ENCODE assay signal across 17 cellular contexts in genomic region chr22:49599691-49600451, GRCh38.
A peak's percentile ranks its signal among the peaks of the same experiment; 100 is the strongest.
DNase-seq lines count a peak whose midpoint lies in the region; ATAC-seq, FAIRE-seq and TF ChIP-seq lines count a peak whose summit lies in the region.
"Had no signal": no experiment of that assay in that cellular context is flagged by ENCODE, and none has a peak within 500 bp of the region (broad histone marks: within the 10 kb centered on the region; RNA-seq: fewer than 3 reads in every experiment).

No MANE protein-coding gene starts in this region.

- no peaks in the 10 kb centered on the region for H3K23me2 ChIP-seq in H9 (ENCODE audit: insufficient read length, low read depth, low read length, poor library complexity, severe bottlenecking)

- peak overlapping the region; percentile 44 for H3K27ac Mint-ChIP-seq in activated CD8-positive, alpha-beta T cell treated with anti-CD3 and anti-CD28 coated beads, Interleukin-2, amount 10 ng/mL, durations not matched to agents 7 days and 5 days
- H3K27ac Mint-ChIP-seq in activated CD8-positive, alpha-beta T cell treated with anti-CD3 and anti-CD28 coated beads for 36 hours: no peak overlapping the region
- H3K27ac Mint-ChIP-seq in H9: peak overlapping the region in 2 of 3 experiments; percentile 67 to 81; a peak in 2 of 7 replicates
- no peak overlapping the region for H3K27ac Mint-ChIP-seq in activated T-helper 1 cell treated with anti-CD3 and anti-CD28 coated beads, Interleukin-12 subunit alpha, Interleukin-12 subunit beta, Interleukin-2, Interleukin-4 antibody, amounts not matched to agents 30 ng/mL and 10 ng/mL and 1 ng/mL, durations not matched to agents 14 hours and 24 hours and 36 hours
- H3K27ac Mint-ChIP-seq: B cell had no signal

- no peak for ATAC-seq in activated CD8-positive, alpha-beta T cell treated with anti-CD3 and anti-CD28 coated beads, Interleukin-2, amount 10 ng/mL, durations not matched to agents 7 days and 5 days
- no peak for ATAC-seq in activated CD8-positive, alpha-beta T cell treated with anti-CD3 and anti-CD28 coated beads for 36 hours
- ATAC-seq in K562: no peak
- no peak for ATAC-seq in GM21723 (IDR thresholded peaks at IDR 0.05; ENCODE audit: unreplicated experiment)

- no peak for FAIRE-seq in K562 (lab: Jason Lieb, UNC)
- FAIRE-seq: H54 had no signal

- no peak overlapping the region for H2AK5ac ChIP-seq in H9 (ENCODE audit: insufficient read length, low read length)

- intact Hi-C loops in activated CD8-positive, alpha-beta T cell treated with anti-CD3 and anti-CD28 coated beads for 36 hours (cut with micrococcal nuclease): no loop called here
- intact Hi-C loops in K562 (cut with micrococcal nuclease): no loop called here
- intact Hi-C loops in activated T-helper 1 cell treated with anti-CD3 and anti-CD28 coated beads, Interleukin-12 subunit alpha, Interleukin-12 subunit beta, Interleukin-2, Interleukin-4 antibody, amounts not matched to agents 30 ng/mL and 10 ng/mL and 1 ng/mL, durations not matched to agents 14 hours and 24 hours and 36 hours (cut with micrococcal nuclease): no loop called here

- H3K27ac ChIP-seq in H9 (ENCODE audit: insufficient read length, low read depth, low read length) (no peak overlapping the region), K562 (ENCODE audit: extremely low read depth, low read depth, low read length) (no peak overlapping the region), osteoblast (ENCODE audit: low read depth, low read length) (no peak overlapping the region)
- H3K27ac ChIP-seq: PC-9, SJCRH30 had no signal

- H3K27me3 Mint-ChIP-seq in activated CD8-positive, alpha-beta T cell treated with anti-CD3 and anti-CD28 coated beads, Interleukin-2, amount 10 ng/mL, durations not matched to agents 7 days and 5 days (ENCODE audit: low read depth): no peaks in the 10 kb centered on the region
- no peaks in the 10 kb centered on the region for H3K27me3 Mint-ChIP-seq in activated CD8-positive, alpha-beta T cell treated with anti-CD3 and anti-CD28 coated beads for 36 hours
- H3K27me3 Mint-ChIP-seq in H9 (ENCODE audit: low read depth): peaks cover 5% of the 10 kb centered on the region
- H3K27me3 Mint-ChIP-seq in activated T-helper 1 cell treated with anti-CD3 and anti-CD28 coated beads, Interleukin-12 subunit alpha, Interleukin-12 subunit beta, Interleukin-2, Interleukin-4 antibody, amounts not matched to agents 30 ng/mL and 10 ng/mL and 1 ng/mL, durations not matched to agents 14 hours and 24 hours and 36 hours (ENCODE audit: insufficient read depth): no peaks in the 10 kb centered on the region
- H3K27me3 Mint-ChIP-seq: B cell had no signal

- peaks cover 15% of the 10 kb centered on the region for H3K4me1 Mint-ChIP-seq in activated CD8-positive, alpha-beta T cell treated with anti-CD3 and anti-CD28 coated beads, Interleukin-2, amount 10 ng/mL, durations not matched to agents 7 days and 5 days (ENCODE audit: low read depth)
- peaks cover 9% of the 10 kb centered on the region for H3K4me1 Mint-ChIP-seq in activated CD8-positive, alpha-beta T cell treated with anti-CD3 and anti-CD28 coated beads for 36 hours (ENCODE audit: low read depth)
- no peaks in the 10 kb centered on the region for H3K4me1 Mint-ChIP-seq in H9
- H3K4me1 Mint-ChIP-seq in activated T-helper 1 cell treated with anti-CD3 and anti-CD28 coated beads, Interleukin-12 subunit alpha, Interleukin-12 subunit beta, Interleukin-2, Interleukin-4 antibody, amounts not matched to agents 30 ng/mL and 10 ng/mL and 1 ng/mL, durations not matched to agents 14 hours and 24 hours and 36 hours (ENCODE audit: low read depth): no peaks in the 10 kb centered on the region
- H3K4me1 Mint-ChIP-seq: B cell had no signal

- in situ Hi-C loops in K562 (cut with MboI): no loop called here

- H2BK120ac ChIP-seq in H9 (ENCODE audit: low read depth, low read length, poor library complexity, severe bottlenecking): no peak overlapping the region

- H4K8ac ChIP-seq in H9 (replicated peaks; ENCODE audit: insufficient read length, low read depth, low read length): no peak overlapping the region

- no peak overlapping the region for H3T11ph ChIP-seq in H9 (ENCODE audit: low read length)

- H2BK5ac ChIP-seq in H9 (ENCODE audit: insufficient read length, low read length): no peak overlapping the region

- no peak overlapping the region for H3K4ac ChIP-seq in H9 (ENCODE audit: low read depth, low read length)

- peaks cover 6% of the 10 kb centered on the region for H3K36me3 Mint-ChIP-seq in activated CD8-positive, alpha-beta T cell treated with anti-CD3 and anti-CD28 coated beads, Interleukin-2, amount 10 ng/mL, durations not matched to agents 7 days and 5 days (ENCODE audit: low read depth)
- peaks cover 13% of the 10 kb centered on the region for H3K36me3 Mint-ChIP-seq in activated CD8-positive, alpha-beta T cell treated with anti-CD3 and anti-CD28 coated beads for 36 hours (ENCODE audit: low read depth)
- peaks cover 1 to 10% (median 8%) of the 10 kb centered on the region in 3 experiments; a peak in 5 of 7 replicates for H3K36me3 Mint-ChIP-seq in H9 (ENCODE audit: insufficient read depth in 1 of 3, low read depth in 3 of 3)
- H3K36me3 Mint-ChIP-seq in activated T-helper 1 cell treated with anti-CD3 and anti-CD28 coated beads, Interleukin-12 subunit alpha, Interleukin-12 subunit beta, Interleukin-2, Interleukin-4 antibody, amounts not matched to agents 30 ng/mL and 10 ng/mL and 1 ng/mL, durations not matched to agents 14 hours and 24 hours and 36 hours (ENCODE audit: low read depth): no peaks in the 10 kb centered on the region

- WGBS in H9 (ENCODE audit: extremely low coverage, insufficient read length, low lambda C conversion rate): no CpG with 5 or more reads among the region's 25 CpGs
- WGBS in K562 (ENCODE audit: insufficient coverage, low coverage, missing lambda C conversion rate): 91% methylated on average over 16 of the region's 25 CpGs

- CTCF ChIA-PET in activated CD8-positive, alpha-beta T cell treated with anti-CD3 and anti-CD28 coated beads, Interleukin-2, amount 10 ng/mL, durations not matched to agents 7 days and 5 days (lab: Charles Lee): no interaction called here
- CTCF ChIA-PET in activated CD8-positive, alpha-beta T cell treated with anti-CD3 and anti-CD28 coated beads for 36 hours (lab: Charles Lee): no interaction called here
- CTCF ChIA-PET in K562 (lab: Yijun Ruan, JAX; ENCODE audit: low intra/inter-chr PET ratio): no interaction called here

- H2BK12ac ChIP-seq in H9 (ENCODE audit: insufficient read length, low read depth, low read length): no peak overlapping the region

- H3K4me2 ChIP-seq in H9 (ENCODE audit: insufficient read depth, insufficient read length, low read length) (no peak overlapping the region), K562 (ENCODE audit: insufficient read depth, low read length) (no peak overlapping the region), osteoblast (ENCODE audit: insufficient read depth, low read length) (no peak overlapping the region)
- H3K4me2 ChIP-seq: PC-9 had no signal

- H3K9me1 ChIP-seq in K562 (ENCODE audit: control insufficient read depth, insufficient read depth, low read length): no peaks in the 10 kb centered on the region

- peaks cover 48% of the 10 kb centered on the region for H3K36me3 ChIP-seq in K562 (ENCODE audit: control insufficient read depth, insufficient read depth, low read length)
- H3K36me3 ChIP-seq in osteoblast (ENCODE audit: insufficient read depth, low read length): no peaks in the 10 kb centered on the region
- H3K36me3 ChIP-seq: SJCRH30 had no signal

- no peak overlapping the region for H2AFZ ChIP-seq in H9 (ENCODE audit: low read length)
- H2AFZ ChIP-seq in K562 (ENCODE audit: low read depth, low read length): no peak overlapping the region
- H2AFZ ChIP-seq in osteoblast (ENCODE audit: low read length): no peak overlapping the region
- H2AFZ ChIP-seq: PC-9 had no signal

- H3K79me1 ChIP-seq in H9 (ENCODE audit: insufficient read depth, low read depth, low read length, poor library complexity, severe bottlenecking): no peaks in the 10 kb centered on the region

- peaks cover 11% of the 10 kb centered on the region for H3K9me3 Mint-ChIP-seq in activated CD8-positive, alpha-beta T cell treated with anti-CD3 and anti-CD28 coated beads, Interleukin-2, amount 10 ng/mL, durations not matched to agents 7 days and 5 days (ENCODE audit: insufficient read depth)
- H3K9me3 Mint-ChIP-seq in activated CD8-positive, alpha-beta T cell treated with anti-CD3 and anti-CD28 coated beads for 36 hours: peaks cover 6% of the 10 kb centered on the region
- peaks cover 14 to 15% of the 10 kb centered on the region in 2 experiments for H3K9me3 Mint-ChIP-seq in H9
- H3K9me3 Mint-ChIP-seq in activated T-helper 1 cell treated with anti-CD3 and anti-CD28 coated beads, Interleukin-12 subunit alpha, Interleukin-12 subunit beta, Interleukin-2, Interleukin-4 antibody, amounts not matched to agents 30 ng/mL and 10 ng/mL and 1 ng/mL, durations not matched to agents 14 hours and 24 hours and 36 hours: peaks cover 11% of the 10 kb centered on the region

- H4K20me1 ChIP-seq in H9 (ENCODE audit: control insufficient read depth, insufficient read depth, insufficient read length) (no peaks in the 10 kb centered on the region), K562 (replicated peaks; ENCODE audit: control insufficient read depth, insufficient read depth, low read length) (peaks cover 16% of the 10 kb centered on the region; the same call in 1 of the 2 replicates), osteoblast (ENCODE audit: insufficient read depth, low read length) (no peaks in the 10 kb centered on the region)

- BruUV-seq in K562 (replicated peaks; lab: Mats Ljungman, UMichigan): no TSS peak

- no peak for TF ChIP-seq POLR2A in K562 (conservative IDR thresholded peaks at IDR 0.05)

- no peak overlapping the region for H3K4me3 ChIP-seq in K562
- no peak overlapping the region for H3K4me3 ChIP-seq in osteoblast (ENCODE audit: insufficient read depth, low read length)
- H3K4me3 ChIP-seq: PC-9, SJCRH30 had no signal

- H3K4me1 ChIP-seq in H9 (ENCODE audit: insufficient read depth, low read length) (no peaks in the 10 kb centered on the region), K562 (replicated peaks in 1 of 2; ENCODE audit: control insufficient read depth in 2 of 2, insufficient read depth in 2 of 2, low read length in 2 of 2) (peaks cover 0 to 14% of the 10 kb centered on the region in 2 experiments; a peak in 2 of 5 replicates), osteoblast (ENCODE audit: insufficient read depth, low read length) (no peaks in the 10 kb centered on the region)
- H3K4me1 ChIP-seq: SJCRH30 had no signal

- no peak overlapping the region for H2BK15ac ChIP-seq in H9 (ENCODE audit: low read depth, low read length)

- no peak overlapping the region for H4K91ac ChIP-seq in H9 (ENCODE audit: insufficient read length, low read depth, low read length)

- no peak overlapping the region for H3K56ac ChIP-seq in H9 (ENCODE audit: insufficient read length, low read depth, low read length)

- no peak overlapping the region; the same call in 1 of the 2 replicates for H3K14ac ChIP-seq in H9 (ENCODE audit: insufficient read depth, low read length)

- no peak overlapping the region for H3K4me3 Mint-ChIP-seq in activated CD8-positive, alpha-beta T cell treated with anti-CD3 and anti-CD28 coated beads, Interleukin-2, amount 10 ng/mL, durations not matched to agents 7 days and 5 days
- no peak overlapping the region for H3K4me3 Mint-ChIP-seq in activated CD8-positive, alpha-beta T cell treated with anti-CD3 and anti-CD28 coated beads for 36 hours
- H3K4me3 Mint-ChIP-seq in H9: no peak overlapping the region
- no peak overlapping the region for H3K4me3 Mint-ChIP-seq in activated T-helper 1 cell treated with anti-CD3 and anti-CD28 coated beads, Interleukin-12 subunit alpha, Interleukin-12 subunit beta, Interleukin-2, Interleukin-4 antibody, amounts not matched to agents 30 ng/mL and 10 ng/mL and 1 ng/mL, durations not matched to agents 14 hours and 24 hours and 36 hours
- H3K4me3 Mint-ChIP-seq: B cell had no signal

- TF ChIP-seq EP300 in K562 (IDR thresholded peaks at IDR 0.05; ENCODE audit: low read length): no peak

- no peaks in the 10 kb centered on the region for H3K79me2 ChIP-seq in H9 (ENCODE audit: insufficient read depth, low read length)
- H3K79me2 ChIP-seq in K562 (ENCODE audit: control insufficient read depth, insufficient read depth, low read length): peaks cover 74% of the 10 kb centered on the region
- no peaks in the 10 kb centered on the region for H3K79me2 ChIP-seq in osteoblast (ENCODE audit: insufficient read depth, low read length)

- no peak overlapping the region for H3K18ac ChIP-seq in H9 (ENCODE audit: insufficient read length, low read depth, low read length)

- no peak overlapping the region for H2BK20ac ChIP-seq in H9 (ENCODE audit: low read depth, low read length, poor library complexity, severe bottlenecking)

- TF ChIP-seq CTCF in activated CD8-positive, alpha-beta T cell treated with anti-CD3 and anti-CD28 coated beads for 36 hours (IDR thresholded peaks at IDR 0.05): no peak
- no peak for TF ChIP-seq CTCF in H9 (conservative IDR thresholded peaks at IDR 0.05)
- no peak for TF ChIP-seq CTCF in K562 (IDR thresholded peaks at IDR 0.05 in 2 of 3, conservative IDR thresholded peaks at IDR 0.05 in 1 of 3; ENCODE audit: insufficient read depth in 2 of 3, low read depth in 1 of 3, low read length in 3 of 3)
- no peak for TF ChIP-seq CTCF in osteoblast (IDR thresholded peaks at IDR 0.05; ENCODE audit: extremely low read depth, low read depth, low read length)

- POLR2A ChIA-PET in activated CD8-positive, alpha-beta T cell treated with anti-CD3 and anti-CD28 coated beads, Interleukin-2, amount 10 ng/mL, durations not matched to agents 7 days and 5 days (lab: Charles Lee): no interaction called here
- POLR2A ChIA-PET in activated CD8-positive, alpha-beta T cell treated with anti-CD3 and anti-CD28 coated beads for 36 hours (lab: Charles Lee): no interaction called here
- POLR2A ChIA-PET in K562 (lab: Yijun Ruan, JAX): no interaction called here

- H3K9ac ChIP-seq in H9 (ENCODE audit: extremely low read depth, insufficient read length, low read length) (no peak overlapping the region), K562 (ENCODE audit: insufficient read depth in 1 of 2, low read depth in 2 of 2, low read length in 2 of 2) (no peak overlapping the region)

- no peak overlapping the region for H3K23ac ChIP-seq in H9 (ENCODE audit: insufficient read length, low read depth, low read length)

- H3K27me3 ChIP-seq in H9 (ENCODE audit: insufficient read depth, low read length) (no peaks in the 10 kb centered on the region), K562 (ENCODE audit: control insufficient read depth in 2 of 2, insufficient read depth in 2 of 2, low read length in 2 of 2) (no peaks in the 10 kb centered on the region), osteoblast (ENCODE audit: insufficient read depth, low read length) (no peaks in the 10 kb centered on the region)

- H3K9me3 ChIP-seq in H9 (ENCODE audit: control insufficient read depth, low read depth, low read length) (no peaks in the 10 kb centered on the region), K562 (replicated peaks; ENCODE audit: control insufficient read depth, insufficient read depth, low read depth, low read length) (no peaks in the 10 kb centered on the region; the same call in 1 of the 2 replicates), osteoblast (ENCODE audit: low read depth, low read length) (peaks cover 5% of the 10 kb centered on the region)

- DNase-seq in activated CD8-positive, alpha-beta T cell treated with anti-CD3 and anti-CD28 coated beads, Interleukin-2, amount 10 ng/mL, durations not matched to agents 7 days and 5 days: no peak
- DNase-seq in activated CD8-positive, alpha-beta T cell treated with anti-CD3 and anti-CD28 coated beads for 36 hours: no peak
- DNase-seq in H9 (no peak), K562 (ENCODE audit: extremely low read depth in 1 of 4, low spot score in 3 of 4) (no peak), osteoblast (ENCODE audit: insufficient read length, low spot score, missing footprints) (peak; percentile 73), NCI-H2196 (lab: John Stamatoyannopoulos, UW; ENCODE audit: unreplicated experiment) (no peak)
- DNase-seq in activated T-helper 1 cell treated with anti-CD3 and anti-CD28 coated beads, Interleukin-12 subunit alpha, Interleukin-12 subunit beta, Interleukin-2, Interleukin-4 antibody, amounts not matched to agents 30 ng/mL and 10 ng/mL and 1 ng/mL, durations not matched to agents 14 hours and 24 hours and 36 hours (ENCODE audit: low spot score): no peak
- DNase-seq: DND-41, NCI-H187, NCI-H226, NCI-H524, NCI-H82, PC-9, SJCRH30 had no signal

- no peak for TF ChIP-seq RAD21 in K562 (CRISPR knock-in tag; conservative IDR thresholded peaks at IDR 0.05 in 1 of 2, IDR thresholded peaks at IDR 0.05 in 1 of 2)

- no peak overlapping the region for H4K5ac ChIP-seq in H9 (ENCODE audit: insufficient read length, low read depth, low read length)

Comparison
In these comparisons a context has a peak if more than half of its experiments do, and no peak if none do; other contexts are left out.
1. H3K27ac Mint-ChIP-seq: peak in activated CD8-positive, alpha-beta T cell treated with anti-CD3 and anti-CD28 coated beads, Interleukin-2, amount 10 ng/mL, durations not matched to agents 7 days and 5 days (single experiment) and H9 (2 of 3); none in activated CD8-positive, alpha-beta T cell treated with anti-CD3 and anti-CD28 coated beads for 36 hours (single experiment) and activated T-helper 1 cell treated with anti-CD3 and anti-CD28 coated beads, Interleukin-12 subunit alpha, Interleukin-12 subunit beta, Interleukin-2, Interleukin-4 antibody, amounts not matched to agents 30 ng/mL and 10 ng/mL and 1 ng/mL, durations not matched to agents 14 hours and 24 hours and 36 hours (single experiment).